In genomic region chr4:114040319-114041116, GRCh38 we compare ENCODE assay signal across 9 cellular contexts.
DNase-seq lines count a peak whose midpoint lies in the region; ATAC-seq and TF ChIP-seq lines count a peak whose summit lies in the region.
"Had no signal": no experiment of that assay in that cellular context is flagged by ENCODE, and none has a peak within 500 bp of the region (broad histone marks: within the 10 kb centered on the region; RNA-seq: fewer than 3 reads in every experiment).

No MANE protein-coding gene starts in this region.

- CTCF ChIA-PET in activated CD4-positive, alpha-beta memory T cell treated with anti-CD3 and anti-CD28 coated beads for 36 hours (lab: Charles Lee): interaction anchor here (1.0 to 1.6 kb wide), 2 partner anchors 30 to 89 kb away, joined by 3 to 4 read pairs; no protein-coding TSS in a partner anchor

- H3K36me3 Mint-ChIP-seq in glutamatergic neuron (ENCODE audit: unreplicated experiment): no peaks in the 10 kb centered on the region
- no peaks in the 10 kb centered on the region for H3K36me3 Mint-ChIP-seq in activated CD4-positive, alpha-beta memory T cell treated with anti-CD3 and anti-CD28 coated beads for 36 hours

- no peaks in the 10 kb centered on the region for H3K27me3 Mint-ChIP-seq in glutamatergic neuron (ENCODE audit: unreplicated experiment)
- H3K27me3 Mint-ChIP-seq in activated CD4-positive, alpha-beta memory T cell treated with anti-CD3 and anti-CD28 coated beads for 36 hours: peaks cover 2% of the 10 kb centered on the region

- peak overlapping the region; percentile 84 for H3K27ac Mint-ChIP-seq in glutamatergic neuron (ENCODE audit: unreplicated experiment)
- H3K27ac Mint-ChIP-seq in activated CD4-positive, alpha-beta memory T cell treated with anti-CD3 and anti-CD28 coated beads for 36 hours: no peak overlapping the region

- POLR2A ChIA-PET in activated CD4-positive, alpha-beta memory T cell treated with anti-CD3 and anti-CD28 coated beads for 36 hours (lab: Charles Lee): no interaction called here

- DNase-seq in glutamatergic neuron (no peak), ureter (ENCODE audit: low spot score) (no peak)
- no peak for DNase-seq in activated CD4-positive, alpha-beta memory T cell treated with anti-CD3 and anti-CD28 coated beads for 36 hours
- DNase-seq in NK-92 treated with Interleukin-12 subunit alpha and Interleukin-12 subunit beta, amount 100 ng/mL, for 24 hours (lab: John Stamatoyannopoulos, UW): no peak
- DNase-seq: NCI-H2227 treated with DMSO at 0.1 percent for 48 hours had no signal

- H3K9me3 Mint-ChIP-seq in glutamatergic neuron (ENCODE audit: unreplicated experiment): no peaks in the 10 kb centered on the region
- H3K9me3 Mint-ChIP-seq in activated CD4-positive, alpha-beta memory T cell treated with anti-CD3 and anti-CD28 coated beads for 36 hours: no peaks in the 10 kb centered on the region

- peaks cover 14% of the 10 kb centered on the region for H3K4me1 Mint-ChIP-seq in glutamatergic neuron (ENCODE audit: low read depth, unreplicated experiment)
- peaks cover 8% of the 10 kb centered on the region for H3K4me1 Mint-ChIP-seq in activated CD4-positive, alpha-beta memory T cell treated with anti-CD3 and anti-CD28 coated beads for 36 hours (ENCODE audit: low read depth)

- intact Hi-C loops in activated CD4-positive, alpha-beta memory T cell treated with anti-CD3 and anti-CD28 coated beads for 36 hours (cut with micrococcal nuclease): no loop called here

- ATAC-seq in GM18519 (IDR thresholded peaks at IDR 0.05; ENCODE audit: low FRiP score, unreplicated experiment) (peak; percentile 70), GM21825 (IDR thresholded peaks at IDR 0.05; ENCODE audit: unreplicated experiment) (peak; percentile 91), HG03521 (IDR thresholded peaks at IDR 0.05; ENCODE audit: unreplicated experiment) (peak; percentile 84)
- ATAC-seq in activated CD4-positive, CD25-positive, alpha-beta regulatory T cell treated with anti-CD3 and anti-CD28 coated beads, Interleukin-2, amount 50 U/mL, for 24 hours: no peak

- TF ChIP-seq CTCF in glutamatergic neuron (IDR thresholded peaks at IDR 0.05; ENCODE audit: partially characterized antibody, unreplicated experiment): no peak

- H3K4me3 Mint-ChIP-seq in glutamatergic neuron (ENCODE audit: unreplicated experiment): no peak overlapping the region
- H3K4me3 Mint-ChIP-seq in activated CD4-positive, alpha-beta memory T cell treated with anti-CD3 and anti-CD28 coated beads for 36 hours: no peak overlapping the region

Comparison
In these comparisons a context has a peak if more than half of its experiments do, and no peak if none do; other contexts are left out.
1. ATAC-seq: peak in GM18519 (single experiment), GM21825 (single experiment) and HG03521 (single experiment); none in activated CD4-positive, CD25-positive, alpha-beta regulatory T cell treated with anti-CD3 and anti-CD28 coated beads, Interleukin-2, amount 50 U/mL, for 24 hours (0 of 2).